Comparison of ENCODE assay signal across 2 cellular contexts in genomic region chr19:52370341-52370710, GRCh38.
TF ChIP-seq lines count a peak whose summit lies in the region.

No MANE protein-coding gene starts in this region.

TF ChIP-seq in SK-N-SH, 30 proteins besides CTCF, POLR2A, EP300 and RAD21 (continued from another document):
- no peak for TF ChIP-seq REST (IDR thresholded peaks at IDR 0.05; ENCODE audit: low read depth, low read length)

TF ChIP-seq in SK-N-SH treated with all-trans-retinoic acid at 6 μM for 48 hours, 23 proteins besides CTCF, POLR2A, EP300 and RAD21 (continued from another document):
- TF ChIP-seq TSHZ2 (CRISPR knock-in tag; IDR thresholded peaks at IDR 0.05) = no peak
- no peak for TF ChIP-seq BACH2 (CRISPR knock-in tag; IDR thresholded peaks at IDR 0.05; ENCODE audit: borderline replicate concordance)
- TF ChIP-seq ESRRG (CRISPR knock-in tag; IDR thresholded peaks at IDR 0.05) = no peak
- no peak for TF ChIP-seq RARB (CRISPR knock-in tag; IDR thresholded peaks at IDR 0.05)
- TF ChIP-seq CREB5 (CRISPR knock-in tag; IDR thresholded peaks at IDR 0.05; ENCODE audit: low read depth) = no peak
- no peak for TF ChIP-seq GLIS3 (CRISPR knock-in tag; IDR thresholded peaks at IDR 0.05)
- no peak for TF ChIP-seq ZFP30 (CRISPR knock-in tag; IDR thresholded peaks at IDR 0.05)
- no peak for TF ChIP-seq POU6F1 (CRISPR knock-in tag; IDR thresholded peaks at IDR 0.05; ENCODE audit: borderline replicate concordance, low read depth)
- TF ChIP-seq ISL1 (CRISPR knock-in tag; IDR thresholded peaks at IDR 0.05) = no peak
